Comparison of ENCODE assay signal across 1 cellular context in genomic region chr14:52729925-52730707, GRCh38.
A peak's percentile ranks its signal among the peaks of the same experiment; 100 is the strongest.
TF ChIP-seq lines count a peak whose summit lies in the region.

Gene STYX, plus strand, starts transcription at chr14:52730166. Its CDS starts 309 bp downstream, at chr14:52730475.

TF ChIP-seq in K562, 482 proteins besides CTCF, POLR2A, EP300 and RAD21 (continued from another document and continues in another):
- no peak for TF ChIP-seq MLLT1 (IDR thresholded peaks at IDR 0.05)
- no peak for TF ChIP-seq RNF2 (IDR thresholded peaks at IDR 0.05)
- 0 out of 4 replicates have a peak, but pooled peaks of 1 of the 2 experiments have one; percentile 50 for TF ChIP-seq HDAC1 (IDR thresholded peaks at IDR 0.05)
- TF ChIP-seq ZNF717 (CRISPR knock-in tag; IDR thresholded peaks at IDR 0.05) = no peak
- no peak for TF ChIP-seq ZNF197 (CRISPR knock-in tag; IDR thresholded peaks at IDR 0.05; ENCODE audit: low read depth)
- no peak for TF ChIP-seq DDX20 (tag; IDR thresholded peaks at IDR 0.05; ENCODE audit: low read depth)
- peak in 1 of 2 experiments; percentile 8 for TF ChIP-seq AFF1 (IDR thresholded peaks at IDR 0.05; ENCODE audit: low read depth in 1 of 2, partially characterized antibody in 2 of 2)
- no peak for TF ChIP-seq KLF1 (tag; IDR thresholded peaks at IDR 0.05)
- TF ChIP-seq ZBTB26 (CRISPR knock-in tag; IDR thresholded peaks at IDR 0.05) = no peak
- peak; percentile 59; the same call in 1 of the 2 replicates for TF ChIP-seq POLR2AphosphoS5 (IDR thresholded peaks at IDR 0.05; ENCODE audit: control insufficient read depth, insufficient read depth, low read depth, low read length)
- peak; percentile 86; the same call in 1 of the 2 replicates for TF ChIP-seq PHF8 (IDR thresholded peaks at IDR 0.05; ENCODE audit: borderline replicate concordance, low read length)
- TF ChIP-seq SP1 (CRISPR knock-in tag; IDR thresholded peaks at IDR 0.05) = peak; percentile 78
- TF ChIP-seq HNRNPH1 (optimal IDR thresholded peaks at IDR 0.05; ENCODE audit: low read depth, low read length) = no peak
- no peak for TF ChIP-seq RHOXF2B (CRISPR knock-in tag; conservative IDR thresholded peaks at IDR 0.05)
- TF ChIP-seq ZNF280B (CRISPR knock-in tag; IDR thresholded peaks at IDR 0.05) = no peak
- TF ChIP-seq RBM25 (IDR thresholded peaks at IDR 0.05; ENCODE audit: low read depth, low read length, severe bottlenecking) = peak; percentile 35
- TF ChIP-seq CLOCK (CRISPR knock-in tag; IDR thresholded peaks at IDR 0.05; ENCODE audit: borderline replicate concordance) = no peak
- no peak for TF ChIP-seq FOXO4 (CRISPR knock-in tag; IDR thresholded peaks at IDR 0.05)
- TF ChIP-seq MEF2D (tag; conservative IDR thresholded peaks at IDR 0.05; ENCODE audit: low read depth) = no peak
- no peak for TF ChIP-seq ZFP36 (IDR thresholded peaks at IDR 0.05; ENCODE audit: low read depth, low read length, partially characterized antibody)
- TF ChIP-seq SUPT5H (IDR thresholded peaks at IDR 0.05) = peak; percentile 83
- TF ChIP-seq KHSRP (IDR thresholded peaks at IDR 0.05) = no peak
- TF ChIP-seq ZNF175 (CRISPR knock-in tag; IDR thresholded peaks at IDR 0.05; ENCODE audit: low read depth) = no peak
- TF ChIP-seq SRSF9 (IDR thresholded peaks at IDR 0.05; ENCODE audit: borderline replicate concordance, low read depth, low read length) = no peak
- no peak for TF ChIP-seq ZNF398 (CRISPR knock-in tag; IDR thresholded peaks at IDR 0.05)
- no peak for TF ChIP-seq LARP7 (IDR thresholded peaks at IDR 0.05)
- no peak for TF ChIP-seq ASH1L (IDR thresholded peaks at IDR 0.05; ENCODE audit: borderline replicate concordance, low read depth, partially characterized antibody)
- TF ChIP-seq FOXM1 (IDR thresholded peaks at IDR 0.05; ENCODE audit: low read depth) = no peak
- TF ChIP-seq FOXM1 (CRISPR knock-in tag; IDR thresholded peaks at IDR 0.05; ENCODE audit: low read depth) = no peak
- no peak for TF ChIP-seq E2F8 (IDR thresholded peaks at IDR 0.05; ENCODE audit: low read depth, partially characterized antibody)
- TF ChIP-seq ZNF740 (CRISPR knock-in tag; IDR thresholded peaks at IDR 0.05) = peak; percentile 87
- 0 out of 4 replicates have a peak, but pooled peaks of 1 of the 2 experiments have one; percentile 64 for TF ChIP-seq ZNF740 (tag; IDR thresholded peaks at IDR 0.05)
- TF ChIP-seq ZBTB7A (IDR thresholded peaks at IDR 0.05; ENCODE audit: borderline replicate concordance, control insufficient read depth, low read depth, low read length) = peak; percentile 55; the same call in 1 of the 2 replicates
- TF ChIP-seq HLTF (IDR thresholded peaks at IDR 0.05) = no peak
- peak; percentile 28; the same call in 1 of the 2 replicates for TF ChIP-seq EP400 (IDR thresholded peaks at IDR 0.05)
- TF ChIP-seq C11orf30 (IDR thresholded peaks at IDR 0.05; ENCODE audit: low read depth) = no peak
- 0 out of 2 replicates have a peak, but pooled peaks have one; percentile 72 for TF ChIP-seq LCOR (CRISPR knock-in tag; IDR thresholded peaks at IDR 0.05)
- no peak for TF ChIP-seq E2F5 (CRISPR knock-in tag; IDR thresholded peaks at IDR 0.05)
- no peak for TF ChIP-seq RFX1 (IDR thresholded peaks at IDR 0.05)
